20 cellular contexts compared by ENCODE assay signal in genomic region chr7:860149-860548, GRCh38.
"Had no signal": no experiment of that assay in that cellular context is flagged by ENCODE, and none has a peak within 500 bp of the region (broad histone marks: within the 10 kb centered on the region; RNA-seq: fewer than 3 reads in every experiment).

No MANE protein-coding gene starts in this region.

- H3K27me3 ChIP-seq: testis, upper lobe of left lung had no signal

- H3K27ac ChIP-seq: testis, upper lobe of left lung had no signal

- H3K4me1 ChIP-seq: testis, upper lobe of left lung had no signal

- H3K4me3 ChIP-seq: testis, upper lobe of left lung had no signal

- ATAC-seq: activated CD4-positive, CD25-positive, alpha-beta regulatory T cell treated with anti-CD3 and anti-CD28 coated beads, Interleukin-2, amount 50 U/mL, for 24 hours; sciatic nerve had no signal

- H3K27ac Mint-ChIP-seq: activated CD4-positive, alpha-beta memory T cell treated with anti-CD3 and anti-CD28 coated beads, Interleukin-2, amount 10 ng/mL, durations not matched to agents 7 days and 5 days; activated CD4-positive, alpha-beta T cell treated with anti-CD3 and anti-CD28 coated beads, Interleukin-2, amount 10 ng/mL, durations not matched to agents 24 days and 14 days; activated naive CD4-positive, alpha-beta T cell treated with anti-CD3 and anti-CD28 coated beads, Interleukin-2, amount 50 U/mL, for 24 hours; dendritic cell treated with granulocyte-macrophage colony-stimulating factor and Interleukin-4, amounts not matched to agents 40 ng/mL and 50 ng/mL, for 4 days had no signal

- H3K4me3 Mint-ChIP-seq: activated CD4-positive, alpha-beta memory T cell treated with anti-CD3 and anti-CD28 coated beads, Interleukin-2, amount 10 ng/mL, durations not matched to agents 7 days and 5 days; activated CD4-positive, alpha-beta T cell treated with anti-CD3 and anti-CD28 coated beads, Interleukin-2, amount 10 ng/mL, durations not matched to agents 24 days and 14 days; activated naive CD4-positive, alpha-beta T cell treated with anti-CD3 and anti-CD28 coated beads, Interleukin-2, amount 50 U/mL, for 24 hours; brain; dendritic cell treated with granulocyte-macrophage colony-stimulating factor and Interleukin-4, amounts not matched to agents 40 ng/mL and 50 ng/mL, for 4 days; nephron had no signal

- DNase-seq: activated CD4-positive, alpha-beta memory T cell treated with anti-CD3 and anti-CD28 coated beads, Interleukin-2, amount 10 ng/mL, durations not matched to agents 7 days and 5 days; activated CD4-positive, alpha-beta T cell treated with anti-CD3 and anti-CD28 coated beads, Interleukin-2, amount 10 ng/mL, durations not matched to agents 24 days and 14 days; activated effector memory CD4-positive, alpha-beta T cell treated with anti-CD3 and anti-CD28 coated beads, Interleukin-2, amount 50 U/mL, for 16 hours; aorta; effector CD4-positive, alpha-beta T cell; foreskin melanocyte; left cardiac atrium; midbrain; small intestine; stimulated activated CD4-positive, alpha-beta T cell treated with anti-CD3 and anti-CD28 coated beads, Interleukin-15, amount 100 ng/mL, for 24 hours; stimulated activated CD4-positive, alpha-beta T cell treated with anti-CD3 and anti-CD28 coated beads, Interleukin-4, amount 100 ng/mL, for 1 hour; stimulated activated naive CD4-positive, alpha-beta T cell; testis had no signal

- H3K9me3 Mint-ChIP-seq: activated CD4-positive, alpha-beta memory T cell treated with anti-CD3 and anti-CD28 coated beads, Interleukin-2, amount 10 ng/mL, durations not matched to agents 7 days and 5 days; activated CD4-positive, alpha-beta T cell treated with anti-CD3 and anti-CD28 coated beads, Interleukin-2, amount 10 ng/mL, durations not matched to agents 24 days and 14 days; activated naive CD4-positive, alpha-beta T cell treated with anti-CD3 and anti-CD28 coated beads, Interleukin-2, amount 50 U/mL, for 24 hours; brain; dendritic cell treated with granulocyte-macrophage colony-stimulating factor and Interleukin-4, amounts not matched to agents 40 ng/mL and 50 ng/mL, for 4 days; nephron had no signal

- H3K27me3 Mint-ChIP-seq: activated CD4-positive, alpha-beta memory T cell treated with anti-CD3 and anti-CD28 coated beads, Interleukin-2, amount 10 ng/mL, durations not matched to agents 7 days and 5 days; activated CD4-positive, alpha-beta T cell treated with anti-CD3 and anti-CD28 coated beads, Interleukin-2, amount 10 ng/mL, durations not matched to agents 24 days and 14 days; activated naive CD4-positive, alpha-beta T cell treated with anti-CD3 and anti-CD28 coated beads, Interleukin-2, amount 50 U/mL, for 24 hours; brain; dendritic cell treated with granulocyte-macrophage colony-stimulating factor and Interleukin-4, amounts not matched to agents 40 ng/mL and 50 ng/mL, for 4 days had no signal

- H3K4me1 Mint-ChIP-seq: activated CD4-positive, alpha-beta memory T cell treated with anti-CD3 and anti-CD28 coated beads, Interleukin-2, amount 10 ng/mL, durations not matched to agents 7 days and 5 days; activated naive CD4-positive, alpha-beta T cell treated with anti-CD3 and anti-CD28 coated beads, Interleukin-2, amount 50 U/mL, for 24 hours; brain; nephron had no signal

- H3K9me3 ChIP-seq: testis, upper lobe of left lung had no signal
